ENCODE assay signal across 8 cellular contexts in genomic region chr17:1515640-1516402, GRCh38. TPM values are rescaled to one million over a fixed set of nuclear protein-coding genes. Genes with fewer than 3 reads are reported as not detected.
DNase-seq lines count a peak whose midpoint lies in the region; ATAC-seq and TF ChIP-seq lines count a peak whose summit lies in the region.

No MANE protein-coding gene starts in this region.

- peaks cover 8% of the 10 kb centered on the region for H4K20me1 ChIP-seq in osteoblast (ENCODE audit: insufficient read depth, low read length)

- ATAC-seq in RWPE2 (ENCODE audit: low read depth) (peak; percentile 35), HG03159 (IDR thresholded peaks at IDR 0.05; ENCODE audit: unreplicated experiment) (no peak)

- peak; percentile 65 for DNase-seq in activated CD8-positive, alpha-beta memory T cell treated with anti-CD3 and anti-CD28 coated beads for 24 hours
- no peak for DNase-seq in activated CD8-positive, alpha-beta memory T cell treated with anti-CD3 and anti-CD28 coated beads, Interleukin-2, amount 50 U/mL, for 48 hours
- DNase-seq in HS-27A (ENCODE audit: low read depth) (peak; percentile 48), RWPE2 (ENCODE audit: low spot score) (no peak), glomerular endothelial cell (ENCODE audit: extremely low read depth, low read depth, low spot score) (peak; percentile 80), osteoblast (ENCODE audit: insufficient read length, low spot score, missing footprints) (peak; percentile 96)

- peaks cover 32% of the 10 kb centered on the region for H3K79me2 ChIP-seq in osteoblast (ENCODE audit: insufficient read depth, low read length)

- peak overlapping the region; percentile 90 for H3K4me3 Mint-ChIP-seq in activated naive CD8-positive, alpha-beta T cell

- H3K4me1 ChIP-seq in RWPE2 (ENCODE audit: insufficient read depth, poor library complexity, severe bottlenecking): peaks cover 11% of the 10 kb centered on the region
- peaks cover 16% of the 10 kb centered on the region for H3K4me1 ChIP-seq in osteoblast (ENCODE audit: insufficient read depth, low read length)

- H3K27ac ChIP-seq in RWPE2 (ENCODE audit: poor library complexity, severe bottlenecking) (peak overlapping the region; percentile 15), osteoblast (ENCODE audit: low read depth, low read length) (peak overlapping the region; percentile 74)

- H3K36me3 Mint-ChIP-seq in activated naive CD8-positive, alpha-beta T cell: peaks cover 4% of the 10 kb centered on the region

- H3K36me3 ChIP-seq in RWPE2 (ENCODE audit: low read depth) (peaks cover 5% of the 10 kb centered on the region; the same call in 1 of the 2 replicates), osteoblast (ENCODE audit: insufficient read depth, low read length) (peaks cover 18% of the 10 kb centered on the region)

- H3K9me3 Mint-ChIP-seq in activated naive CD8-positive, alpha-beta T cell (ENCODE audit: low read depth): no peaks in the 10 kb centered on the region

- H3K27me3 ChIP-seq in RWPE2 (ENCODE audit: insufficient read depth, poor library complexity, severe bottlenecking) (no peaks in the 10 kb centered on the region), osteoblast (ENCODE audit: insufficient read depth, low read length) (no peaks in the 10 kb centered on the region)

- H3K27me3 Mint-ChIP-seq in activated naive CD8-positive, alpha-beta T cell: no peaks in the 10 kb centered on the region

- TF ChIP-seq CTCF in RWPE2 (IDR thresholded peaks at IDR 0.05; ENCODE audit: poor library complexity, severe bottlenecking): peak; percentile 77
- peak; percentile 76 for TF ChIP-seq CTCF in osteoblast (IDR thresholded peaks at IDR 0.05; ENCODE audit: extremely low read depth, low read depth, low read length)

- H3K4me2 ChIP-seq in osteoblast (ENCODE audit: insufficient read depth, low read length): peak overlapping the region; percentile 99

- H2AFZ ChIP-seq in osteoblast (ENCODE audit: low read length): peak overlapping the region; percentile 64

- H3K4me3 ChIP-seq in RWPE2 (ENCODE audit: severe bottlenecking): peak overlapping the region; percentile 78
- H3K4me3 ChIP-seq in osteoblast (ENCODE audit: insufficient read depth, low read length): peak overlapping the region; percentile 93

- peaks cover 32% of the 10 kb centered on the region for H3K4me1 Mint-ChIP-seq in activated naive CD8-positive, alpha-beta T cell (ENCODE audit: low read depth)

- peak overlapping the region; percentile 78 for H3K27ac Mint-ChIP-seq in activated naive CD8-positive, alpha-beta T cell

- H3K9me3 ChIP-seq in RWPE2 (ENCODE audit: severe bottlenecking) (no peaks in the 10 kb centered on the region), osteoblast (ENCODE audit: low read depth, low read length) (no peaks in the 10 kb centered on the region)

RNA-seq across cellular contexts. Expression of gene INPP5K, which starts 0.6 kb away (rescaled TPM):
- total RNA-seq in glomerular endothelial cell (49.0 and 66.6 TPM in 2 replicates), osteoblast (40.4 and 51.4 TPM in 2 replicates)

RNA-seq across cellular contexts. Expression of gene MYO1C, which starts 23.3 kb away (rescaled TPM):
- total RNA-seq in glomerular endothelial cell: 173 and 196 TPM in 2 replicates
- 204 and 250 TPM in 2 replicates for total RNA-seq in osteoblast

RNA-seq across cellular contexts. Expression of gene PITPNA, which starts 46.8 kb away (rescaled TPM):
- total RNA-seq in glomerular endothelial cell (55.1 and 66.2 TPM in 2 replicates), osteoblast (19.2 and 21.5 TPM in 2 replicates)

RNA-seq across cellular contexts. Expression of gene CRK, which starts 59.8 kb away (rescaled TPM):
- 79.9 and 89.7 TPM in 2 replicates for total RNA-seq in glomerular endothelial cell
- total RNA-seq in osteoblast: 102 and 109 TPM in 2 replicates

Comparison
In these comparisons a context has a peak if more than half of its experiments do, and no peak if none do; other contexts are left out.
1. DNase-seq: peak in activated CD8-positive, alpha-beta memory T cell treated with anti-CD3 and anti-CD28 coated beads for 24 hours (single experiment), HS-27A (single experiment), glomerular endothelial cell (single experiment) and osteoblast (single experiment); none in activated CD8-positive, alpha-beta memory T cell treated with anti-CD3 and anti-CD28 coated beads, Interleukin-2, amount 50 U/mL, for 48 hours (single experiment) and RWPE2 (single experiment).